20 cellular contexts compared by ENCODE assay signal in the genomic region with DNA sequence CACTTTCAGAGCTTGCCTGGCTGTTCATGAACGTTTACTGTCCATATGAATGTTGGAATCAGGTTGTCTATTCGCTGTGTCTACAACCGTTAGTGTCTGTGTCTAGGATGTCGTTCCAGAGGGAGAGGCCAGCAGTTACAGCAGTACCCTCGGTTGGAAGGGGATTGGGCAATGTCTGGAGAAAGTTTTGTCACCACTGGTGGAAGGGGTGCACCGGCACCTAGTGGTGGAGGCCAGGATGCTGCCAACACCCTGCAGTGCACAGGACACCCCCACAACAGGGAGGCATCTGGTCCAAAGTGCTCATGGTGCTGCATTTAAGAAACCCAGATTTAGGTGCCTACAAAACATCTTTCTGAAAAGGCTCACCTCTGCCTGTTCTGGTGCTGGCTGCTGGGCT.
DNase-seq lines count a peak whose midpoint lies in the region; ATAC-seq, FAIRE-seq and TF ChIP-seq lines count a peak whose summit lies in the region.
"Had no signal": no experiment of that assay in that cellular context is flagged by ENCODE, and none has a peak within 500 bp of the region (broad histone marks: within the 10 kb centered on the region; RNA-seq: fewer than 3 reads in every experiment).

No MANE protein-coding gene starts in this region.

- H3K9ac ChIP-seq in GM12878 (ENCODE audit: control insufficient read depth, insufficient read depth, low read length), result no peak overlapping the region

- peaks cover 57% of the 10 kb centered on the region for H3K4me1 Mint-ChIP-seq in mesothelial cell of epicardium

- WGBS in GM12878 (ENCODE audit: insufficient coverage, insufficient replicate concordance, low lambda C conversion rate, missing lambda C conversion rate), result 96% methylated on average over 6 of the region's 6 CpGs

- H3K4me3 ChIP-seq in AG04450 (ENCODE audit: low read depth, low read length) (no peak overlapping the region), H7 (ENCODE audit: insufficient read depth, low read depth, low read length) (no peak overlapping the region), GM12878 (no peak overlapping the region), lower lobe of right lung (no peak overlapping the region)
- H3K4me3 ChIP-seq: pancreas had no signal

- no peaks in the 10 kb centered on the region for H3K9me3 Mint-ChIP-seq in mesothelial cell of epicardium
- H3K9me3 Mint-ChIP-seq: activated naive CD4-positive, alpha-beta T cell treated with anti-CD3 and anti-CD28 coated beads for 36 hours; stimulated activated naive B cell treated with anti-CD40 and anti-IgM and Interleukin-4, amounts not matched to agents 10 μg/mL and 1 μg/mL and 100 μg/mL, for 72 hours had no signal

- POLR2A ChIA-PET in AG04450 (lab: Yijun Ruan, JAX), result no interaction called here
- POLR2A ChIA-PET in GM12878 (lab: Charles Lee), result no interaction called here

- no peak overlapping the region for H3K4me3 Mint-ChIP-seq in mesothelial cell of epicardium
- H3K4me3 Mint-ChIP-seq: activated naive CD4-positive, alpha-beta T cell treated with anti-CD3 and anti-CD28 coated beads for 36 hours; stimulated activated naive B cell treated with anti-CD40 and anti-IgM and Interleukin-4, amounts not matched to agents 10 μg/mL and 1 μg/mL and 100 μg/mL, for 72 hours had no signal

- H3K9me3 ChIP-seq in AG04450 (ENCODE audit: control insufficient read depth, insufficient read depth, low read length), result peaks cover 10% of the 10 kb centered on the region; the same call in 1 of the 2 replicates
- no peaks in the 10 kb centered on the region for H3K9me3 ChIP-seq in GM12878 (replicated peaks; ENCODE audit: control insufficient read depth, insufficient read depth, low read length)
- no peaks in the 10 kb centered on the region for H3K9me3 ChIP-seq in lower lobe of right lung
- H3K9me3 ChIP-seq: pancreas had no signal

- no peak overlapping the region for H2AFZ ChIP-seq in GM12878 (ENCODE audit: control insufficient read depth, low read depth, low read length)

- no peak overlapping the region for H3K4me2 ChIP-seq in GM12878 (ENCODE audit: control insufficient read depth, insufficient read depth)

- peaks cover 16% of the 10 kb centered on the region for H3K36me3 Mint-ChIP-seq in mesothelial cell of epicardium

- no peaks in the 10 kb centered on the region for H3K27me3 ChIP-seq in AG04450 (ENCODE audit: control insufficient read depth, insufficient read depth, low read length)
- H3K27me3 ChIP-seq in H7 (ENCODE audit: control insufficient read depth, insufficient read depth, low read length), result no peaks in the 10 kb centered on the region
- no peaks in the 10 kb centered on the region for H3K27me3 ChIP-seq in GM12878 (replicated peaks in 1 of 2; ENCODE audit: control insufficient read depth in 2 of 2, insufficient read depth in 2 of 2, low read length in 1 of 2)
- no peaks in the 10 kb centered on the region for H3K27me3 ChIP-seq in lower lobe of right lung (ENCODE audit: low read depth)
- H3K27me3 ChIP-seq: pancreas had no signal

- SMC1A ChIA-PET in GM12878 (lab: Charles Lee; ENCODE audit: uncharacterized antibody, unreplicated experiment), result no interaction called here

- BruUV-seq in GM12878 (replicated peaks; lab: Mats Ljungman, UMichigan), result no TSS peak

- no peaks in the 10 kb centered on the region; the same call in 1 of the 2 replicates for H3K36me3 ChIP-seq in H7 (replicated peaks; ENCODE audit: control insufficient read depth, insufficient read depth, low read length)
- H3K36me3 ChIP-seq in GM12878 (ENCODE audit: control insufficient read depth in 2 of 2, insufficient read depth in 2 of 2, low read length in 1 of 2), result no peaks in the 10 kb centered on the region; a peak in 1 of 4 replicates
- H3K36me3 ChIP-seq in lower lobe of right lung, result peaks cover 30% of the 10 kb centered on the region

- FAIRE-seq in GM12878 (lab: Jason Lieb, UNC), result no peak
- FAIRE-seq: pancreas, small intestine had no signal

- intact Hi-C loops in GM12878 (cut with micrococcal nuclease; ENCODE audit: unreplicated experiment) (no loop called here), lower lobe of right lung (cut with DNase I) (no loop called here)

- H3K27ac ChIP-seq in AG04450 (ENCODE audit: low read depth, low read length) (no peak overlapping the region), GM12878 (ENCODE audit: control insufficient read depth, insufficient read depth) (no peak overlapping the region), lower lobe of right lung (no peak overlapping the region)
- H3K27ac ChIP-seq: C4-2B, pancreas had no signal

- RAD21 ChIA-PET in GM12878 (lab: Charles Lee; ENCODE audit: unreplicated experiment), result no interaction called here

- H3K4me1 ChIP-seq in GM12878 (ENCODE audit: control insufficient read depth, insufficient read depth, low read length) (no peaks in the 10 kb centered on the region), lower lobe of right lung (peaks cover 30% of the 10 kb centered on the region)

- CTCF ChIA-PET in AG04450 (lab: Charles Lee) (interaction anchor here (1.5 to 3.2 kb wide), 2 partner anchors 10 to 34 kb away, joined by 6 to 10 read pairs; no protein-coding TSS in a partner anchor), GM12878 (lab: Yijun Ruan, JAX) (interaction anchor here (0.8 kb wide), 1 partner anchor 428 kb away, joined by 4 read pairs; no protein-coding TSS in a partner anchor)

- no peak for TF ChIP-seq EP300 in GM12878 (IDR thresholded peaks at IDR 0.05; ENCODE audit: borderline replicate concordance in 1 of 2, control insufficient read depth in 1 of 2, low read depth in 2 of 2, low read length in 2 of 2)

- H3K27me3 Mint-ChIP-seq in mesothelial cell of epicardium (ENCODE audit: low read depth), result no peaks in the 10 kb centered on the region
- H3K27me3 Mint-ChIP-seq: stimulated activated naive B cell treated with anti-CD40 and anti-IgM and Interleukin-4, amounts not matched to agents 10 μg/mL and 1 μg/mL and 100 μg/mL, for 72 hours had no signal

- H3K79me2 ChIP-seq in GM12878 (ENCODE audit: control insufficient read depth, insufficient read depth, low read length), result no peaks in the 10 kb centered on the region

- TF ChIP-seq POLR2A in GM12878 (IDR thresholded peaks at IDR 0.05; ENCODE audit: low read depth, low read length), result no peak

- in situ Hi-C loops in GM12878 (cut with MboI), result no loop called here

- no peak for TF ChIP-seq RAD21 in GM12878 (IDR thresholded peaks at IDR 0.05; ENCODE audit: insufficient read depth, low read depth, low read length)

- DNase-seq in AG04450 (ENCODE audit: low read depth, low spot score), result no peak
- peak; percentile 34 for DNase-seq in H7
- no peak for DNase-seq in GM12878 (ENCODE audit: low read depth, low spot score)
- DNase-seq in lower lobe of right lung, result peak; percentile 10
- no peak for DNase-seq in NCI-H2107 treated with DMSO at 0.1 percent for 48 hours (lab: John Stamatoyannopoulos, UW; ENCODE audit: unreplicated experiment)
- no peak for DNase-seq in mesothelial cell of epicardium (ENCODE audit: low spot score in 2 of 2, unreplicated experiment in 2 of 2)
- no peak for DNase-seq in cerebellum (ENCODE audit: low spot score)
- DNase-seq in stimulated activated CD8-positive, alpha-beta memory T cell treated with anti-CD3 and anti-CD28 coated beads, Interleukin-4, amount 100 ng/mL, for 48 hours, result no peak
- DNase-seq: activated CD8-positive, alpha-beta memory T cell treated with anti-CD3 and anti-CD28 coated beads, Interleukin-2, amount 50 U/mL, for 48 hours; activated naive CD4-positive, alpha-beta T cell treated with anti-CD3 and anti-CD28 coated beads for 36 hours; DMS79; hypothalamus; MV-4-11; NCI-H2081 treated with DMSO at 0.1 percent for 48 hours; NCI-H774; small intestine; stimulated activated naive B cell treated with anti-CD40 and anti-IgM and Interleukin-4, amounts not matched to agents 10 μg/mL and 1 μg/mL and 100 μg/mL, for 72 hours had no signal

- TF ChIP-seq CTCF in AG04450 (IDR thresholded peaks at IDR 0.05; ENCODE audit: low read depth, low read length) (0 out of 2 replicates have a peak, but pooled peaks have one; percentile 4), GM12878 (IDR thresholded peaks at IDR 0.05 in 2 of 3, conservative IDR thresholded peaks at IDR 0.05 in 1 of 3; ENCODE audit: control insufficient read depth in 2 of 3, extremely low read depth in 1 of 3, insufficient read depth in 1 of 3, low read depth in 3 of 3, low read length in 3 of 3) (peak in 1 of 3 experiments; percentile 0; a peak in 1 of 6 replicates), lower lobe of right lung (IDR thresholded peaks at IDR 0.05) (no peak), mesothelial cell of epicardium (IDR thresholded peaks at IDR 0.05; ENCODE audit: unreplicated experiment) (no peak)

- H3K27ac Mint-ChIP-seq in mesothelial cell of epicardium, result no peak overlapping the region
- H3K27ac Mint-ChIP-seq: activated naive CD4-positive, alpha-beta T cell treated with anti-CD3 and anti-CD28 coated beads for 36 hours; stimulated activated naive B cell treated with anti-CD40 and anti-IgM and Interleukin-4, amounts not matched to agents 10 μg/mL and 1 μg/mL and 100 μg/mL, for 72 hours had no signal

- ATAC-seq in GM12878, result peak; percentile 13; the same call in 1 of the 3 replicates
- ATAC-seq in lower lobe of right lung, result peak in 1 of 2 donors; percentile 5
- ATAC-seq: left colon; pancreas; stimulated activated naive B cell treated with anti-CD40 and anti-IgM and Interleukin-4, amounts not matched to agents 10 μg/mL and 1 μg/mL and 100 μg/mL, for 72 hours had no signal

- H4K20me1 ChIP-seq in GM12878 (ENCODE audit: control insufficient read depth, insufficient read depth), result no peaks in the 10 kb centered on the region

TF ChIP-seq in GM12878, 131 proteins besides CTCF, POLR2A, EP300 and RAD21 (continues in another document):
- TF ChIP-seq MYB (IDR thresholded peaks at IDR 0.05; ENCODE audit: borderline replicate concordance, low read depth, low read length), result no peak
- no peak for TF ChIP-seq CREB1 (IDR thresholded peaks at IDR 0.05; ENCODE audit: low read depth)
- no peak for TF ChIP-seq SREBF1 (IDR thresholded peaks at IDR 0.05; ENCODE audit: low read length)
- TF ChIP-seq PAX8 (IDR thresholded peaks at IDR 0.05), result no peak
- no peak for TF ChIP-seq SMC3 (IDR thresholded peaks at IDR 0.05; ENCODE audit: borderline replicate concordance, low read length)
- no peak for TF ChIP-seq KLF5 (IDR thresholded peaks at IDR 0.05; ENCODE audit: partially characterized antibody)
- TF ChIP-seq GABPA (IDR thresholded peaks at IDR 0.05; ENCODE audit: low read depth), result no peak

Comparison
In these comparisons a context has a peak if more than half of its experiments do, and no peak if none do; other contexts are left out.
1. DNase-seq: peak in H7 (single experiment) and lower lobe of right lung (single experiment); none in AG04450 (single experiment), GM12878 (single experiment), NCI-H2107 treated with DMSO at 0.1 percent for 48 hours (single experiment), mesothelial cell of epicardium (0 of 2), cerebellum (single experiment) and stimulated activated CD8-positive, alpha-beta memory T cell treated with anti-CD3 and anti-CD28 coated beads, Interleukin-4, amount 100 ng/mL, for 48 hours (single experiment).